ENCODE assay signal across 20 cellular contexts in the genomic region with DNA sequence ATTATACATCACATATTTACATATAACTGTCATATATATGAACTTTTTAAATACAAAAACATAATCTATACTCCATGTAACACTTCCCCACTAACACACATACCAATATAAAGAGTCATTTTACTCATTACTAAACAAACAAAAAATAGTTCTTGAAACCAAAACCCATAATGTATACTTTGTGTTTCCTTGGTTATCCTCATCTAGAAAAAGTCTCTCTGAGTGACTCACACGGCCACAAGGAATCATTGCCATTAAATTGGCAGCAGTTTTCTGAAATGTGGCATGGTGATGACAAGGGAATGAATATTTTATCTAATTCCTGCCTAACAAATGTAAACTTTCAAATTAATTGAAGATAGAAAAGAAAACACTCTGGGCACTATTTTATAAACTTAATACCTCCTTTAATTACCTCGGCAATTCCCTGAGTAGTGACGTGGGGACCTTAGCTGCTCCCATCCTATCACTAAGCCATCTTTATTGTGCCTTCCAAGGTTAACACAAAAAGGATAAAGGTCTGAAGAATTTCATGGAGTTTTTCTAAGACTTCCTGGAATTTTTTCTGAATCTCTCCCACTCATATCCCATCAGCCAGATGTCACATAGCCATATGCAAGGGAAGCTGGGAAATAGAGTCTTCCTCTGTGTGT.
A peak's percentile ranks its signal among the peaks of the same experiment; 100 is the strongest.
DNase-seq lines count a peak whose midpoint lies in the region; ATAC-seq and TF ChIP-seq lines count a peak whose summit lies in the region.
"Had no signal": no experiment of that assay in that cellular context is flagged by ENCODE, and none has a peak within 500 bp of the region (broad histone marks: within the 10 kb centered on the region; RNA-seq: fewer than 3 reads in every experiment).

No MANE protein-coding gene starts in this region.

- H3K27me3 Mint-ChIP-seq in mesothelial cell of epicardium (ENCODE audit: low read depth), result no peaks in the 10 kb centered on the region
- H3K27me3 Mint-ChIP-seq: activated naive CD8-positive, alpha-beta T cell treated with anti-CD3 and anti-CD28 coated beads, Interleukin-2, amount 50 U/mL, for 24 hours; activated T-cell treated with anti-CD3 and anti-CD28 coated beads, Interleukin-2, amount 50 U/mL, for 24 hours; CD8-positive, alpha-beta memory T cell; natural killer cell treated with Interleukin-12 subunit alpha and Interleukin-12 subunit beta and Interleukin-15 and Interleukin-18, amount 100 ng/mL, for 72 hours; stimulated activated naive CD8-positive, alpha-beta T cell treated with anti-CD3 and anti-CD28 coated beads, Interleukin-15, Interleukin-2, amounts not matched to agents 100 ng/mL and 50 ng/mL, for 24 hours had no signal

- no peaks in the 10 kb centered on the region for H3K27me3 ChIP-seq in psoas muscle (ENCODE audit: insufficient read depth in 3 of 3, low read length in 2 of 3)
- H3K27me3 ChIP-seq: dorsolateral prefrontal cortex, right lobe of liver had no signal

- TF ChIP-seq CTCF in retinal pigment epithelial cell (conservative IDR thresholded peaks at IDR 0.05; ENCODE audit: low read depth, low read length) (no peak), psoas muscle (IDR thresholded peaks at IDR 0.05) (no peak), mesothelial cell of epicardium (IDR thresholded peaks at IDR 0.05; ENCODE audit: unreplicated experiment) (no peak)

- H3K9me3 ChIP-seq in psoas muscle, result no peaks in the 10 kb centered on the region
- H3K9me3 ChIP-seq: left ventricle myocardium inferior, right lobe of liver had no signal

- peaks cover 3% of the 10 kb centered on the region for H3K36me3 Mint-ChIP-seq in mesothelial cell of epicardium
- H3K36me3 Mint-ChIP-seq: CD8-positive, alpha-beta memory T cell; natural killer cell treated with Interleukin-12 subunit alpha and Interleukin-12 subunit beta and Interleukin-15 and Interleukin-18, amount 100 ng/mL, for 72 hours had no signal

- intact Hi-C loops in psoas muscle (cut with DNase I), result no loop called here

- no peak overlapping the region for H3K27ac Mint-ChIP-seq in mesothelial cell of epicardium
- H3K27ac Mint-ChIP-seq: activated naive CD8-positive, alpha-beta T cell treated with anti-CD3 and anti-CD28 coated beads, Interleukin-2, amount 50 U/mL, for 24 hours; activated T-cell treated with anti-CD3 and anti-CD28 coated beads, Interleukin-2, amount 50 U/mL, for 24 hours; CD8-positive, alpha-beta memory T cell; natural killer cell treated with Interleukin-12 subunit alpha and Interleukin-12 subunit beta and Interleukin-15 and Interleukin-18, amount 100 ng/mL, for 72 hours; stimulated activated naive CD8-positive, alpha-beta T cell treated with anti-CD3 and anti-CD28 coated beads, Interleukin-15, Interleukin-2, amounts not matched to agents 100 ng/mL and 50 ng/mL, for 24 hours; T-helper 1 cell treated with Interleukin-12 subunit alpha and Interleukin-12 subunit beta and Interleukin-4 antibody, amounts not matched to agents 30 μg/mL and 1 μg/mL, for 36 hours had no signal

- H3K4me3 ChIP-seq in retinal pigment epithelial cell (ENCODE audit: low read length), result no peak overlapping the region
- no peak overlapping the region for H3K4me3 ChIP-seq in psoas muscle
- H3K4me3 ChIP-seq: dorsolateral prefrontal cortex, left ventricle myocardium inferior, right lobe of liver had no signal

- no peaks in the 10 kb centered on the region for H3K4me1 Mint-ChIP-seq in mesothelial cell of epicardium
- H3K4me1 Mint-ChIP-seq: activated naive CD8-positive, alpha-beta T cell treated with anti-CD3 and anti-CD28 coated beads, Interleukin-2, amount 50 U/mL, for 24 hours; CD8-positive, alpha-beta memory T cell had no signal

- peak; percentile 89 for DNase-seq in H4 (ENCODE audit: low spot score)
- peak; percentile 31 for DNase-seq in RPMI7951 (ENCODE audit: low read depth)
- DNase-seq in retinal pigment epithelial cell (ENCODE audit: low read depth), result peak; percentile 59
- DNase-seq in psoas muscle, result no peak
- no peak for DNase-seq in mesothelial cell of epicardium (ENCODE audit: low spot score in 2 of 2, unreplicated experiment in 2 of 2)
- DNase-seq: activated CD4-positive, alpha-beta T cell treated with anti-CD3 and anti-CD28 coated beads for 1 hour; activated naive CD8-positive, alpha-beta T cell treated with anti-CD3 and anti-CD28 coated beads, Interleukin-2, amount 50 U/mL, for 24 hours; activated T-cell treated with anti-CD3 and anti-CD28 coated beads, Interleukin-2, amount 50 U/mL, for 24 hours; CD8-positive, alpha-beta memory T cell; dorsolateral prefrontal cortex; left ventricle myocardium inferior; NCI-H345; OCI-M1; right lobe of liver had no signal

- H3K4me3 Mint-ChIP-seq in mesothelial cell of epicardium, result no peak overlapping the region
- H3K4me3 Mint-ChIP-seq: activated naive CD8-positive, alpha-beta T cell treated with anti-CD3 and anti-CD28 coated beads, Interleukin-2, amount 50 U/mL, for 24 hours; activated T-cell treated with anti-CD3 and anti-CD28 coated beads, Interleukin-2, amount 50 U/mL, for 24 hours; CD8-positive, alpha-beta memory T cell; natural killer cell treated with Interleukin-12 subunit alpha and Interleukin-12 subunit beta and Interleukin-15 and Interleukin-18, amount 100 ng/mL, for 72 hours; stimulated activated naive CD8-positive, alpha-beta T cell treated with anti-CD3 and anti-CD28 coated beads, Interleukin-15, Interleukin-2, amounts not matched to agents 100 ng/mL and 50 ng/mL, for 24 hours; T-helper 1 cell treated with Interleukin-12 subunit alpha and Interleukin-12 subunit beta and Interleukin-4 antibody, amounts not matched to agents 30 μg/mL and 1 μg/mL, for 36 hours had no signal

- H3K9me3 Mint-ChIP-seq in mesothelial cell of epicardium, result peaks cover 5% of the 10 kb centered on the region

- 41 to 55% (median 44%) methylated on average over 3 of the region's 3 CpGs for WGBS in psoas muscle, 3 donors

- ATAC-seq in esophagus mucosa, result peak; percentile 32
- no peak for ATAC-seq in psoas muscle
- ATAC-seq in HG03342 (IDR thresholded peaks at IDR 0.05; ENCODE audit: unreplicated experiment), result no peak
- ATAC-seq in HG02759 (IDR thresholded peaks at IDR 0.05; ENCODE audit: unreplicated experiment), result no peak
- ATAC-seq: activated naive CD8-positive, alpha-beta T cell treated with anti-CD3 and anti-CD28 coated beads, Interleukin-2, amount 50 U/mL, for 24 hours; natural killer cell treated with Interleukin-12 subunit alpha and Interleukin-12 subunit beta and Interleukin-15 and Interleukin-18, amount 100 ng/mL, for 72 hours; right lobe of liver had no signal

- H3K36me3 ChIP-seq in psoas muscle (ENCODE audit: insufficient read depth in 1 of 2, low read depth in 1 of 2), result no peaks in the 10 kb centered on the region
- H3K36me3 ChIP-seq: left ventricle myocardium inferior, right lobe of liver had no signal

- no peaks in the 10 kb centered on the region for H3K4me1 ChIP-seq in psoas muscle
- H3K4me1 ChIP-seq: left ventricle myocardium inferior, right lobe of liver had no signal

- H3K27ac ChIP-seq in psoas muscle, result no peak overlapping the region
- H3K27ac ChIP-seq: dorsolateral prefrontal cortex, left ventricle myocardium inferior, right lobe of liver had no signal

Comparison
In these comparisons a context has a peak if more than half of its experiments do, and no peak if none do; other contexts are left out.
1. DNase-seq: peak in H4 (single experiment), RPMI7951 (single experiment) and retinal pigment epithelial cell (single experiment); none in psoas muscle (0 of 2) and mesothelial cell of epicardium (0 of 2).